ENCODE assay signal across 19 cellular contexts in genomic region chr16:84840687-84841627, GRCh38. TPM values are rescaled to one million over a fixed set of nuclear protein-coding genes. Genes with fewer than 3 reads are reported as not detected.
DNase-seq lines count a peak whose midpoint lies in the region; ATAC-seq, FAIRE-seq and TF ChIP-seq lines count a peak whose summit lies in the region.
"Had no signal": no experiment of that assay in that cellular context is flagged by ENCODE, and none has a peak within 500 bp of the region (broad histone marks: within the 10 kb centered on the region; RNA-seq: fewer than 3 reads in every experiment).

No MANE protein-coding gene starts in this region.

- H2AK5ac ChIP-seq in mesenchymal stem cell (ENCODE audit: low read length, severe bottlenecking) = peak overlapping the region; percentile 0

- H3K27me3 Mint-ChIP-seq in activated naive CD4-positive, alpha-beta T cell treated with anti-CD3 and anti-CD28 coated beads, Interleukin-2, amount 50 U/mL, for 24 hours = peaks cover 9% of the 10 kb centered on the region
- peaks cover 33% of the 10 kb centered on the region for H3K27me3 Mint-ChIP-seq in astrocyte (ENCODE audit: low read depth, unreplicated experiment)
- H3K27me3 Mint-ChIP-seq in stimulated activated naive B cell treated with anti-CD40 and anti-IgM and Interleukin-4, amounts not matched to agents 10 μg/mL and 1 μg/mL and 100 μg/mL, for 72 hours = peaks cover 34 to 50% of the 10 kb centered on the region in 2 donors

- intact Hi-C loops in transverse colon (cut with DNase I; ENCODE audit: low total_unique reads) (no loop called here), ovary (cut with DNase I) (no loop called here)

- H3K36me3 ChIP-seq in astrocyte (ENCODE audit: insufficient read depth, low read length) (no peaks in the 10 kb centered on the region), mesenchymal stem cell (ENCODE audit: control insufficient read depth in 1 of 2, insufficient read depth in 2 of 2, low read depth in 1 of 2, low read length in 2 of 2) (no peaks in the 10 kb centered on the region), transverse colon (no peaks in the 10 kb centered on the region), ovary (no peaks in the 10 kb centered on the region)
- H3K36me3 ChIP-seq: cardiac muscle cell, thoracic aorta had no signal

- H3K9me3 ChIP-seq in astrocyte (ENCODE audit: insufficient read depth, low read depth, low read length) = no peaks in the 10 kb centered on the region
- H3K9me3 ChIP-seq in mesenchymal stem cell (ENCODE audit: control insufficient read depth, low read length) = no peaks in the 10 kb centered on the region
- H3K9me3 ChIP-seq in transverse colon = no peaks in the 10 kb centered on the region
- no peaks in the 10 kb centered on the region for H3K9me3 ChIP-seq in ovary
- H3K9me3 ChIP-seq: thoracic aorta had no signal

- WGBS in mesenchymal stem cell = 87% methylated on average over 19 of the region's 22 CpGs
- 80 to 85% methylated on average over 14 to 22 of the region's 22 CpGs for WGBS in transverse colon (ENCODE audit: low coverage in 1 of 2), 2 donors
- 80 to 85% (median 84%) methylated on average over 22 of the region's 22 CpGs for WGBS in ovary, 3 donors

- TF ChIP-seq POLR2A in transverse colon (IDR thresholded peaks at IDR 0.05) (no peak), ovary (IDR thresholded peaks at IDR 0.05) (no peak)

- H3K4ac ChIP-seq in mesenchymal stem cell (ENCODE audit: low read depth in 1 of 2, low read length in 2 of 2) = no peak overlapping the region

- peak overlapping the region; percentile 84 for H3K27ac ChIP-seq in astrocyte (ENCODE audit: low read depth, low read length)
- H3K27ac ChIP-seq in mesenchymal stem cell (ENCODE audit: low read length, poor library complexity, severe bottlenecking) = peak overlapping the region; percentile 46
- peak overlapping the region; percentile 65 to 83 (median 74) for H3K27ac ChIP-seq in transverse colon
- H3K27ac ChIP-seq in ovary = no peak overlapping the region
- H3K27ac ChIP-seq: cardiac muscle cell, thoracic aorta had no signal

- H3K4me1 ChIP-seq in astrocyte (ENCODE audit: insufficient read depth, low read length) (peaks cover 40% of the 10 kb centered on the region), mesenchymal stem cell (ENCODE audit: control insufficient read depth, insufficient read depth, low read depth, low read length) (peaks cover 48% of the 10 kb centered on the region), transverse colon (peaks cover 7 to 38% (median 28%) of the 10 kb centered on the region in 4 donors), ovary (ENCODE audit: insufficient read depth) (peaks cover 7% of the 10 kb centered on the region)

- H4K20me1 ChIP-seq in astrocyte (ENCODE audit: insufficient read depth, low read length) = no peaks in the 10 kb centered on the region

- H3K27me3 ChIP-seq in astrocyte (ENCODE audit: insufficient read depth, low read length) (no peaks in the 10 kb centered on the region), mesenchymal stem cell (ENCODE audit: control insufficient read depth in 1 of 2, insufficient read depth in 1 of 2, low read length in 2 of 2) (no peaks in the 10 kb centered on the region), transverse colon (no peaks in the 10 kb centered on the region), ovary (no peaks in the 10 kb centered on the region)

- no peak overlapping the region for H3K23ac ChIP-seq in mesenchymal stem cell (ENCODE audit: low read length in 2 of 2)

- H2BK12ac ChIP-seq in mesenchymal stem cell (ENCODE audit: low read length in 2 of 2) = no peak overlapping the region

- no peak overlapping the region for H2BK15ac ChIP-seq in mesenchymal stem cell (ENCODE audit: low read depth, poor library complexity, severe bottlenecking)

- H2AFZ ChIP-seq in astrocyte (ENCODE audit: low read depth, low read length) (no peak overlapping the region), mesenchymal stem cell (ENCODE audit: low read depth, low read length) (no peak overlapping the region)

- no peaks in the 10 kb centered on the region for H3K79me2 ChIP-seq in astrocyte (ENCODE audit: insufficient read depth, low read length)

- ATAC-seq in stimulated activated naive B cell treated with anti-CD40 and anti-IgM and Interleukin-4, amounts not matched to agents 10 μg/mL and 1 μg/mL and 100 μg/mL, for 72 hours (replicated peaks) = no peak
- ATAC-seq: effector memory CD8-positive, alpha-beta T cell; Panc1 had no signal

- H3K27ac Mint-ChIP-seq in activated naive CD4-positive, alpha-beta T cell treated with anti-CD3 and anti-CD28 coated beads, Interleukin-2, amount 50 U/mL, for 24 hours = peak overlapping the region; percentile 48
- H3K27ac Mint-ChIP-seq in astrocyte (ENCODE audit: unreplicated experiment) = peak overlapping the region; percentile 9
- no peak overlapping the region for H3K27ac Mint-ChIP-seq in stimulated activated naive B cell treated with anti-CD40 and anti-IgM and Interleukin-4, amounts not matched to agents 10 μg/mL and 1 μg/mL and 100 μg/mL, for 72 hours
- H3K27ac Mint-ChIP-seq: activated naive CD8-positive, alpha-beta T cell; activated T-cell treated with anti-CD3 and anti-CD28 coated beads, Interleukin-2, amount 50 U/mL, for 24 hours; memory B cell had no signal

- no peak overlapping the region for H4K91ac ChIP-seq in mesenchymal stem cell (ENCODE audit: low read length)

- H3K9ac ChIP-seq in astrocyte (ENCODE audit: low read length) (peak overlapping the region; percentile 57), mesenchymal stem cell (ENCODE audit: low read length) (no peak overlapping the region)

- H3K4me3 Mint-ChIP-seq in activated naive CD4-positive, alpha-beta T cell treated with anti-CD3 and anti-CD28 coated beads, Interleukin-2, amount 50 U/mL, for 24 hours = no peak overlapping the region
- no peak overlapping the region for H3K4me3 Mint-ChIP-seq in astrocyte (ENCODE audit: unreplicated experiment)
- H3K4me3 Mint-ChIP-seq in stimulated activated naive B cell treated with anti-CD40 and anti-IgM and Interleukin-4, amounts not matched to agents 10 μg/mL and 1 μg/mL and 100 μg/mL, for 72 hours = no peak overlapping the region
- H3K4me3 Mint-ChIP-seq: activated T-cell treated with anti-CD3 and anti-CD28 coated beads, Interleukin-2, amount 50 U/mL, for 24 hours; memory B cell had no signal

- H2BK5ac ChIP-seq in mesenchymal stem cell (ENCODE audit: low read depth, low read length, poor library complexity, severe bottlenecking) = no peak overlapping the region

- H4K8ac ChIP-seq in mesenchymal stem cell (ENCODE audit: low read length) = no peak overlapping the region

- H3K36me3 Mint-ChIP-seq in activated naive CD4-positive, alpha-beta T cell treated with anti-CD3 and anti-CD28 coated beads, Interleukin-2, amount 50 U/mL, for 24 hours = no peaks in the 10 kb centered on the region
- no peaks in the 10 kb centered on the region for H3K36me3 Mint-ChIP-seq in astrocyte (ENCODE audit: low read depth, unreplicated experiment)
- no peaks in the 10 kb centered on the region for H3K36me3 Mint-ChIP-seq in stimulated activated naive B cell treated with anti-CD40 and anti-IgM and Interleukin-4, amounts not matched to agents 10 μg/mL and 1 μg/mL and 100 μg/mL, for 72 hours
- H3K36me3 Mint-ChIP-seq: activated naive CD8-positive, alpha-beta T cell; memory B cell had no signal

- H2BK120ac ChIP-seq in mesenchymal stem cell (ENCODE audit: low read depth, low read length) = no peak overlapping the region

- no peaks in the 10 kb centered on the region for H3K9me3 Mint-ChIP-seq in activated naive CD4-positive, alpha-beta T cell treated with anti-CD3 and anti-CD28 coated beads, Interleukin-2, amount 50 U/mL, for 24 hours
- H3K9me3 Mint-ChIP-seq in astrocyte (ENCODE audit: unreplicated experiment) = peaks cover 2% of the 10 kb centered on the region
- no peaks in the 10 kb centered on the region for H3K9me3 Mint-ChIP-seq in stimulated activated naive B cell treated with anti-CD40 and anti-IgM and Interleukin-4, amounts not matched to agents 10 μg/mL and 1 μg/mL and 100 μg/mL, for 72 hours
- H3K9me3 Mint-ChIP-seq: activated T-cell treated with anti-CD3 and anti-CD28 coated beads, Interleukin-2, amount 50 U/mL, for 24 hours; effector memory CD8-positive, alpha-beta T cell; memory B cell had no signal

- in situ Hi-C loops in transverse colon (cut with MboI; ENCODE audit: low pct_ligation_motif_present in 1 of 4, low pct_unique_long_range_greater_than_20kb in 1 of 4, low sequenced_read_pairs in 3 of 4) = no loop called here

- H3K79me1 ChIP-seq in mesenchymal stem cell (replicated peaks; ENCODE audit: low read length, poor library complexity, severe bottlenecking) = no peaks in the 10 kb centered on the region

- no peak for FAIRE-seq in astrocyte (lab: Jason Lieb, UNC)

- peaks cover 11% of the 10 kb centered on the region for H3K4me1 Mint-ChIP-seq in activated naive CD4-positive, alpha-beta T cell treated with anti-CD3 and anti-CD28 coated beads, Interleukin-2, amount 50 U/mL, for 24 hours
- peaks cover 24% of the 10 kb centered on the region for H3K4me1 Mint-ChIP-seq in astrocyte (ENCODE audit: low read depth, unreplicated experiment)
- H3K4me1 Mint-ChIP-seq in stimulated activated naive B cell treated with anti-CD40 and anti-IgM and Interleukin-4, amounts not matched to agents 10 μg/mL and 1 μg/mL and 100 μg/mL, for 72 hours = no peaks in the 10 kb centered on the region
- H3K4me1 Mint-ChIP-seq: memory B cell had no signal

- no peak overlapping the region for H3K4me3 ChIP-seq in astrocyte (ENCODE audit: insufficient read depth, low read depth, low read length)
- H3K4me3 ChIP-seq in mesenchymal stem cell (ENCODE audit: insufficient read depth in 1 of 2, low read depth in 1 of 2, low read length in 2 of 2) = no peak overlapping the region
- no peak overlapping the region for H3K4me3 ChIP-seq in transverse colon
- H3K4me3 ChIP-seq in ovary = no peak overlapping the region
- H3K4me3 ChIP-seq: cardiac muscle cell, thoracic aorta had no signal

- H3K4me2 ChIP-seq in astrocyte (ENCODE audit: low read length) = no peak overlapping the region
- no peak overlapping the region for H3K4me2 ChIP-seq in mesenchymal stem cell (ENCODE audit: low read length, poor library complexity, severe bottlenecking)

- H3K14ac ChIP-seq in mesenchymal stem cell (ENCODE audit: low read length in 2 of 2) = no peak overlapping the region

- DNase-seq in activated naive CD4-positive, alpha-beta T cell treated with Interleukin-2 at 50 U/mL for 16 hours = no peak
- DNase-seq in astrocyte (ENCODE audit: low read depth) = no peak
- no peak for DNase-seq in mesenchymal stem cell
- DNase-seq in transverse colon = no peak
- DNase-seq in ovary = no peak
- DNase-seq in stimulated activated naive B cell treated with anti-CD40 and anti-IgM and Interleukin-4, amounts not matched to agents 10 μg/mL and 1 μg/mL and 100 μg/mL, for 72 hours = no peak
- DNase-seq in germinal center (ENCODE audit: low spot score) = no peak
- DNase-seq: activated CD4-positive, alpha-beta T cell treated with anti-CD3 and anti-CD28 coated beads, Interleukin-2, amount 50 U/mL, for 48 hours; activated T-cell treated with anti-CD3 and anti-CD28 coated beads, Interleukin-2, amount 50 U/mL, for 24 hours; C1 segment of cervical spinal cord; effector memory CD8-positive, alpha-beta T cell; KG1; NCI-H1092 had no signal

- no peak overlapping the region for H3K18ac ChIP-seq in mesenchymal stem cell (ENCODE audit: low read depth in 1 of 2, low read length in 2 of 2)

- TF ChIP-seq CTCF in astrocyte (IDR thresholded peaks at IDR 0.05; ENCODE audit: insufficient read depth, low read depth, low read length) = no peak
- no peak for TF ChIP-seq CTCF in transverse colon (IDR thresholded peaks at IDR 0.05)
- TF ChIP-seq CTCF in ovary (IDR thresholded peaks at IDR 0.05) = no peak

- TF ChIP-seq EP300 in transverse colon (IDR thresholded peaks at IDR 0.05; ENCODE audit: low read depth) (no peak), ovary (IDR thresholded peaks at IDR 0.05) (no peak)

RNA-seq across cellular contexts. Expression of gene CRISPLD2, which starts 21.2 kb away (rescaled TPM):
- total RNA-seq in astrocyte (1.8 and 2.4 TPM in 2 replicates), transverse colon (100 to 1,000 TPM in 1 of 4 donors, 10 to 100 TPM in 3; 53.4 to 326 (median 71.0) TPM), ovary (100 to 1,000 TPM in 6 of 7 donors, 10 to 100 TPM in 1; 90.6 to 333 (median 142) TPM)
- 92.2 TPM for polyA plus RNA-seq in mesenchymal stem cell (2013, experiment 1 of 2)
- polyA plus RNA-seq in mesenchymal stem cell (2013, experiment 2 of 2) = 91.8 TPM
- 10 to 100 TPM; 53.2 to 63.6 TPM for polyA plus RNA-seq in ovary

Comparison
In these comparisons a context has a peak if more than half of its experiments do, and no peak if none do; other contexts are left out.
1. H3K27ac ChIP-seq: peak in astrocyte (single experiment), mesenchymal stem cell (single experiment) and transverse colon (4 of 4); none in ovary (0 of 2).
2. RNA of gene CRISPLD2, which starts 21.2 kb away (total RNA-seq): 90.6 to 333 TPM in ovary and 53.4 to 326 TPM in transverse colon; 1.8 to 2.4 TPM in astrocyte; every median in the first group is over 10 times any median in the second.